Comparison of ENCODE assay signal across 14 cellular contexts in the genomic region with DNA sequence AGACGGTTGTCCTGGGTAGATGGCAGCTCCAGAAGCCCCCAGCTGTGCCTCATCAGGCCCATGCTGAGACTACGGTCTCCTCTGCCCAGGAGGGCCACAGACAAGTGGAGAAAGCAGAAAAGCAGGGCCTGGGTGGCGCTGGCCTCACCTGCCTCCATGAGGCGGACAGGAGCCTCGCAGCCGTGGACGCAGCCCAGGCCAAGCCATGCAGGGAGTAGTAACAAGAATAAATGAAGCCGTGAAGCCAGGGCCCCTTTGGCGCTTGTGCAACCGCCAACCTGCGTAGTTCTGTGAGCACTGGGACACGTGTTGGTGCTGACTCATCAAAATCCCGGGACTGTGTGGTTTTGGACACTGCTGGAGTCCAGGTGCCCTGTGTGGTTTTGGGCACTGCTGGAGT. TPM values are rescaled to one million over a fixed set of nuclear protein-coding genes. Genes with fewer than 3 reads are reported as not detected.
A peak's percentile ranks its signal among the peaks of the same experiment; 100 is the strongest.
DNase-seq lines count a peak whose midpoint lies in the region; ATAC-seq and TF ChIP-seq lines count a peak whose summit lies in the region.
"Had no signal": no experiment of that assay in that cellular context is flagged by ENCODE, and none has a peak within 500 bp of the region (broad histone marks: within the 10 kb centered on the region; RNA-seq: fewer than 3 reads in every experiment).

No MANE protein-coding gene starts in this region.

- H3K9me3 ChIP-seq in NT2/D1 (ENCODE audit: insufficient read depth, low read length) (no peaks in the 10 kb centered on the region), stomach (no peaks in the 10 kb centered on the region)

- TF ChIP-seq EP300 in stomach (IDR thresholded peaks at IDR 0.05), result no peak

- DNase-seq in DMS79 treated with DMSO at 0.1 percent for 48 hours (lab: John Stamatoyannopoulos, UW) (peak; percentile 40), DMS79 (lab: John Stamatoyannopoulos, UW) (no peak), NT2/D1 (ENCODE audit: low read depth, low spot score) (no peak), fibroblast of mammary gland (ENCODE audit: low read depth) (peak; percentile 38), stomach (peak; percentile 63), AML-193 (lab: John Stamatoyannopoulos, UW) (no peak)
- DNase-seq in activated naive CD4-positive, alpha-beta T cell treated with Interleukin-2 at 50 U/mL for 16 hours, result no peak
- DNase-seq: 8988T; activated CD8-positive, alpha-beta memory T cell treated with anti-CD3 and anti-CD28 coated beads for 24 hours; CD8-positive, alpha-beta T cell; kidney glomerular epithelial cell; NCI-H1694 treated with DMSO at 0.1 percent for 48 hours had no signal

- H3K9ac ChIP-seq in NT2/D1 (ENCODE audit: insufficient read length, low read depth), result peak overlapping the region; percentile 44

- no peak overlapping the region for H3K27ac ChIP-seq in stomach

- no peak for ATAC-seq in GM18505 (IDR thresholded peaks at IDR 0.05; ENCODE audit: unreplicated experiment)
- ATAC-seq: CD8-positive, alpha-beta T cell had no signal

- H3K4me3 ChIP-seq in NT2/D1 (ENCODE audit: insufficient read length, low read depth) (no peak overlapping the region), fibroblast of mammary gland (ENCODE audit: control insufficient read depth, low read depth, low read length) (no peak overlapping the region), stomach (no peak overlapping the region)

- no peak for TF ChIP-seq CTCF in fibroblast of mammary gland (conservative IDR thresholded peaks at IDR 0.05; ENCODE audit: control insufficient read depth, insufficient read depth, low read depth, low read length)
- TF ChIP-seq CTCF in stomach (IDR thresholded peaks at IDR 0.05), result no peak

- peaks cover 11% of the 10 kb centered on the region for H3K4me1 ChIP-seq in NT2/D1 (ENCODE audit: insufficient read depth, insufficient read length)
- H3K4me1 ChIP-seq in stomach, result peaks cover 9 to 17% (median 11%) of the 10 kb centered on the region in 4 donors

- intact Hi-C loops in stomach (cut with DNase I; ENCODE audit: low total_unique reads), result no loop called here

- TF ChIP-seq POLR2A in stomach (IDR thresholded peaks at IDR 0.05) (no peak), GM18505 (IDR thresholded peaks at IDR 0.05; ENCODE audit: borderline replicate concordance, extremely low read depth, insufficient read depth, insufficient read length) (no peak)

- H3K27me3 ChIP-seq in NT2/D1 (ENCODE audit: insufficient read depth, insufficient read length) (peaks cover 4% of the 10 kb centered on the region), stomach (peaks cover 0 to 49% (median 35%) of the 10 kb centered on the region in 3 donors)

- WGBS in stomach, 5 donors, result 25 to 41% (median 33%) methylated on average over 4 to 13 of the region's 13 CpGs

- no peaks in the 10 kb centered on the region for H3K36me3 ChIP-seq in NT2/D1 (ENCODE audit: insufficient read depth, insufficient read length, low read length)
- no peaks in the 10 kb centered on the region for H3K36me3 ChIP-seq in stomach

RNA-seq across cellular contexts. Expression of a gene that starts 12.3 kb away (rescaled TPM):
- 100 to 1,000 TPM in 1 of 5 donors, 10 to 100 TPM in 3, under 1 TPM in 1; 0.73 to 355 (median 41.3) TPM for total RNA-seq in stomach
- 10 to 100 TPM in 1 of 3 donors, under 1 TPM in 1, not detected in 1; 0.81 to 28.9 TPM for polyA plus RNA-seq in stomach
- total RNA-seq: CD8-positive, alpha-beta T cell; SK-MEL-5 had no signal

Comparison
In these comparisons a context has a peak if more than half of its experiments do, and no peak if none do; other contexts are left out.
1. DNase-seq: peak in DMS79 treated with DMSO at 0.1 percent for 48 hours (single experiment), fibroblast of mammary gland (single experiment) and stomach (single experiment); none in DMS79 (single experiment), NT2/D1 (single experiment), activated naive CD4-positive, alpha-beta T cell treated with Interleukin-2 at 50 U/mL for 16 hours (single experiment) and AML-193 (0 of 2).